ENCODE assay signal across 9 cellular contexts in the genomic region with DNA sequence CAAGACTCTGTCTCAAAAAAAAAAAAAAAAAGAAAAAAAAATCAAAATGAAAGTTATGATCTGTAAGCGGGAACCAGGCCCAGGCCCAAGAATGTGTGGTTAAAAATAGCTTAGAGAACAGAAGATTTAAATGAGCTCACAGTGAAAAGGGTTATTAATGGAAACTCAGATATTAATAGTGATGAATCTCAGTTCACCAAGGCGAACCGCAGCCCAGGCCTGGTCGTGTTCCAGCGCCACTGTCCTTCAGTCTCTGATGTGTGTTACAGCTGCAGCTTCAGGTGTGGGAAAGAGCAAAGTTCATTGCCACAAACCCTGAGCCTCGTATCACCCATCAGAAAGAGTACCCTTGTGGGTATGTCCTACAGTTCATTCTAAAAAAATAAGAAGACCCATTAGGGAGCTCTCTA.
DNase-seq lines count a peak whose midpoint lies in the region; ATAC-seq and TF ChIP-seq lines count a peak whose summit lies in the region.
"Had no signal": no experiment of that assay in that cellular context is flagged by ENCODE, and none has a peak within 500 bp of the region (broad histone marks: within the 10 kb centered on the region; RNA-seq: fewer than 3 reads in every experiment).

No MANE protein-coding gene starts in this region.

- H3K27ac Mint-ChIP-seq in CD8-positive, alpha-beta memory T cell, result no peak overlapping the region
- no peak overlapping the region for H3K27ac Mint-ChIP-seq in GM23338

- H4K8ac ChIP-seq in IMR-90 (ENCODE audit: low read depth in 2 of 2, low read length in 2 of 2), result no peak overlapping the region

- no peak for TF ChIP-seq RAD21 in IMR-90 (IDR thresholded peaks at IDR 0.05; ENCODE audit: low read length)

- no peak for TF ChIP-seq POLR2A in IMR-90 (IDR thresholded peaks at IDR 0.05; ENCODE audit: low read depth, low read length)

- H2BK15ac ChIP-seq in IMR-90 (ENCODE audit: low read depth, low read length), result no peak overlapping the region

- no peak overlapping the region for H3K27ac ChIP-seq in IMR-90 (ENCODE audit: insufficient read depth, low read length)
- no peak overlapping the region for H3K27ac ChIP-seq in CD8-positive, alpha-beta memory T cell (ENCODE audit: low read depth, low read length)
- H3K27ac ChIP-seq in GM23338 (ENCODE audit: low read depth), result no peak overlapping the region

- no peak overlapping the region for H3K18ac ChIP-seq in IMR-90 (ENCODE audit: low read depth, low read length)

- H2BK20ac ChIP-seq in IMR-90 (ENCODE audit: low read depth, low read length), result no peak overlapping the region

- peaks cover 7% of the 10 kb centered on the region for H3K9me1 ChIP-seq in IMR-90 (ENCODE audit: insufficient read depth, low read length)

- BruUV-seq in IMR-90 (replicated peaks; lab: Mats Ljungman, UMichigan), result no TSS peak

- H2AFZ ChIP-seq in IMR-90 (replicated peaks; ENCODE audit: low read length, poor library complexity) (peak overlapping the region; percentile 77), GM23338 (no peak overlapping the region)

- H4K20me1 ChIP-seq in IMR-90 (ENCODE audit: insufficient read depth, low read length), result peaks cover 7% of the 10 kb centered on the region
- no peaks in the 10 kb centered on the region for H4K20me1 ChIP-seq in GM23338 (replicated peaks; ENCODE audit: insufficient read depth)

- no peaks in the 10 kb centered on the region for H3K36me3 Mint-ChIP-seq in CD8-positive, alpha-beta memory T cell
- no peaks in the 10 kb centered on the region for H3K36me3 Mint-ChIP-seq in GM23338 (ENCODE audit: low read depth)

- no peak overlapping the region for H3K4me3 Mint-ChIP-seq in CD8-positive, alpha-beta memory T cell
- H3K4me3 Mint-ChIP-seq in GM23338, result no peak overlapping the region

- in situ Hi-C loops in IMR-90 (cut with MboI; ENCODE audit: low sequenced_read_pairs), result no loop called here

- H2BK5ac ChIP-seq in IMR-90 (ENCODE audit: low read depth, low read length, poor library complexity, severe bottlenecking), result no peak overlapping the region

- peaks cover 8% of the 10 kb centered on the region for H3K4me1 ChIP-seq in IMR-90 (ENCODE audit: control insufficient read depth, insufficient read depth, low read length)
- no peaks in the 10 kb centered on the region for H3K4me1 ChIP-seq in CD8-positive, alpha-beta memory T cell (ENCODE audit: insufficient read depth, low read length)
- H3K4me1 ChIP-seq in GM23338 (ENCODE audit: insufficient read depth), result no peaks in the 10 kb centered on the region

- H3F3A ChIP-seq in GM23338 (replicated peaks; ENCODE audit: low read depth), result no peaks in the 10 kb centered on the region

- H3K9me3 Mint-ChIP-seq in CD8-positive, alpha-beta memory T cell, result no peaks in the 10 kb centered on the region
- H3K9me3 Mint-ChIP-seq in GM23338, result no peaks in the 10 kb centered on the region

- no peaks in the 10 kb centered on the region for H3K79me2 ChIP-seq in GM23338 (replicated peaks; ENCODE audit: insufficient read depth)

- H3K23ac ChIP-seq in IMR-90 (ENCODE audit: low read depth, low read length), result no peak overlapping the region

- H3K4me2 ChIP-seq in IMR-90 (ENCODE audit: low read depth, low read length), result peak overlapping the region; percentile 64
- no peak overlapping the region for H3K4me2 ChIP-seq in GM23338

- DNase-seq in COLO668 (lab: John Stamatoyannopoulos, UW; ENCODE audit: unreplicated experiment) (peak; percentile 19), IMR-90 (peak; percentile 35), iris pigment epithelial cell (ENCODE audit: low read depth) (peak; percentile 43), NCI-H2196 treated with DMSO at 0.1 percent for 48 hours (lab: John Stamatoyannopoulos, UW; ENCODE audit: unreplicated experiment) (no peak), GM23338 (ENCODE audit: low spot score) (no peak)
- DNase-seq in activated effector memory CD4-positive, alpha-beta T cell treated with anti-CD3 and anti-CD28 coated beads, Interleukin-2, amount 50 U/mL, for 16 hours, result no peak
- no peak for DNase-seq in CD8-positive, alpha-beta memory T cell

- no peak overlapping the region for H2AK9ac ChIP-seq in IMR-90 (replicated peaks; ENCODE audit: low read depth, low read length, poor library complexity)

- dilution Hi-C loops in IMR-90 (cut with HindIII; ENCODE audit: low sequenced_read_pairs, unreplicated experiment), result no loop called here

- H2BK120ac ChIP-seq in IMR-90 (ENCODE audit: low read depth, low read length), result no peak overlapping the region

- no peak overlapping the region for H4K5ac ChIP-seq in IMR-90 (ENCODE audit: low read depth, low read length)

- H3K9me3 ChIP-seq in IMR-90 (ENCODE audit: control insufficient read depth, insufficient read depth, low read length), result no peaks in the 10 kb centered on the region
- no peaks in the 10 kb centered on the region for H3K9me3 ChIP-seq in CD8-positive, alpha-beta memory T cell (ENCODE audit: low read length)
- H3K9me3 ChIP-seq: Caco-2 had no signal

- H3K36me3 ChIP-seq in IMR-90 (ENCODE audit: control insufficient read depth, insufficient read depth, low read length) (no peaks in the 10 kb centered on the region), GM23338 (ENCODE audit: insufficient read depth) (no peaks in the 10 kb centered on the region)
- no peaks in the 10 kb centered on the region for H3K36me3 ChIP-seq in CD8-positive, alpha-beta memory T cell (ENCODE audit: insufficient read depth, low read length)

- peak overlapping the region; percentile 53; the same call in 1 of the 2 replicates for H3K14ac ChIP-seq in IMR-90 (replicated peaks; ENCODE audit: low read depth, low read length)

- ATAC-seq in GM21528 (IDR thresholded peaks at IDR 0.05; ENCODE audit: low FRiP score, unreplicated experiment), result peak; percentile 86
- no peak for ATAC-seq in IMR-90 (ENCODE audit: low read depth)
- ATAC-seq in GM23338, result no peak

- POLR2A ChIA-PET in IMR-90 (lab: Charles Lee; ENCODE audit: unreplicated experiment), result no interaction called here
- POLR2A ChIA-PET in CD8-positive, alpha-beta memory T cell (lab: Charles Lee), result no interaction called here

- no CpG with 5 or more reads among the region's 6 CpGs for WGBS in IMR-90 (ENCODE audit: extremely low coverage in 2 of 2, insufficient read length in 1 of 2), 2 experiments

- H3K4me3 ChIP-seq in IMR-90 (ENCODE audit: insufficient read depth, low read depth, low read length), result no peak overlapping the region
- H3K4me3 ChIP-seq in CD8-positive, alpha-beta memory T cell (ENCODE audit: low read length), result no peak overlapping the region
- no peak overlapping the region for H3K4me3 ChIP-seq in GM23338

- H3K56ac ChIP-seq in IMR-90 (ENCODE audit: extremely low read depth, insufficient read depth, low read length), result no peak overlapping the region

- H3K27me3 ChIP-seq in IMR-90 (ENCODE audit: control insufficient read depth, insufficient read depth, low read length) (no peaks in the 10 kb centered on the region), GM23338 (ENCODE audit: insufficient read depth) (no peaks in the 10 kb centered on the region)
- no peaks in the 10 kb centered on the region for H3K27me3 ChIP-seq in CD8-positive, alpha-beta memory T cell (ENCODE audit: insufficient read depth, low read length, poor library complexity, severe bottlenecking)

- CTCF ChIA-PET in IMR-90 (lab: Yijun Ruan, JAX), result interaction anchor here (0.6 to 1.1 kb wide), 3 partner anchors 11 to 21 kb away, joined by 3 to 8 read pairs (median 3); no protein-coding TSS in a partner anchor
- CTCF ChIA-PET in CD8-positive, alpha-beta memory T cell (lab: Charles Lee), result no interaction called here

- H3K4ac ChIP-seq in IMR-90 (ENCODE audit: low read depth, low read length), result no peak overlapping the region

- no peak overlapping the region for H2AK5ac ChIP-seq in IMR-90 (ENCODE audit: low read depth, low read length)

- TF ChIP-seq CTCF in IMR-90 (conservative IDR thresholded peaks at IDR 0.05; ENCODE audit: low read depth, low read length) (no peak), GM23338 (conservative IDR thresholded peaks at IDR 0.05; ENCODE audit: low read depth in 2 of 2) (no peak)

- intact Hi-C loops in IMR-90 (cut with micrococcal nuclease), result no loop called here

- 0 out of 2 replicates have a peak, but pooled peaks cover 2% of the 10 kb centered on the region for H3K9me2 ChIP-seq in GM23338 (ENCODE audit: insufficient read depth)

- H3K79me1 ChIP-seq in IMR-90 (ENCODE audit: low read depth in 1 of 2, low read length in 2 of 2), result peaks cover 9 to 35% of the 10 kb centered on the region in 2 experiments; a peak in 3 of 4 replicates

- H3K27me3 Mint-ChIP-seq in CD8-positive, alpha-beta memory T cell, result peaks cover 0 to 3% of the 10 kb centered on the region in 2 donors
- H3K27me3 Mint-ChIP-seq in GM23338 (ENCODE audit: insufficient read depth, low read depth, poor library complexity), result peaks cover 2% of the 10 kb centered on the region

- H3K9ac ChIP-seq in IMR-90 (ENCODE audit: low read depth, low read length), result no peak overlapping the region

- H3K4me1 Mint-ChIP-seq in CD8-positive, alpha-beta memory T cell, result peaks cover 0 to 4% (median 0%) of the 10 kb centered on the region in 3 donors
- H3K4me1 Mint-ChIP-seq in GM23338, result peaks cover 3% of the 10 kb centered on the region; the same call in 2 of the 3 replicates

- H4K91ac ChIP-seq in IMR-90 (ENCODE audit: insufficient read depth, low read depth, low read length), result no peak overlapping the region

TF ChIP-seq in IMR-90, 13 proteins besides CTCF, POLR2A, EP300 and RAD21 (continues in another document):
- TF ChIP-seq RFX5 (IDR thresholded peaks at IDR 0.05; ENCODE audit: low read depth, low read length) (no peak), RCOR1 (IDR thresholded peaks at IDR 0.05; ENCODE audit: insufficient replicate concordance, low read length) (no peak), MAZ (IDR thresholded peaks at IDR 0.05; ENCODE audit: borderline replicate concordance, low read depth, low read length) (no peak), SMC3 (IDR thresholded peaks at IDR 0.05; ENCODE audit: low read depth, low read length) (no peak), MAFK (IDR thresholded peaks at IDR 0.05; ENCODE audit: low read depth, low read length) (no peak)

Comparison
In these comparisons a context has a peak if more than half of its experiments do, and no peak if none do; other contexts are left out.
1. DNase-seq: peak in COLO668 (single experiment), IMR-90 (single experiment) and iris pigment epithelial cell (single experiment); none in activated effector memory CD4-positive, alpha-beta T cell treated with anti-CD3 and anti-CD28 coated beads, Interleukin-2, amount 50 U/mL, for 16 hours (single experiment), CD8-positive, alpha-beta memory T cell (0 of 5), NCI-H2196 treated with DMSO at 0.1 percent for 48 hours (single experiment) and GM23338 (single experiment).